31 cellular contexts compared by ENCODE assay signal in genomic region chr1:28309702-28310101, GRCh38.
"Had no signal": no experiment of that assay in that cellular context is flagged by ENCODE, and none has a peak within 500 bp of the region (broad histone marks: within the 10 kb centered on the region; RNA-seq: fewer than 3 reads in every experiment).

No MANE protein-coding gene starts in this region.

- FAIRE-seq: astrocyte, TTC549 had no signal

- DNase-seq: activated CD4-positive, alpha-beta T cell treated with anti-CD3 and anti-CD28 coated beads, Interleukin-2, amount 10 ng/mL, durations not matched to agents 24 days and 14 days; activated CD4-positive, alpha-beta T cell treated with anti-CD3 and anti-CD28 coated beads, Interleukin-2, amount 50 U/mL, for 4 hours; activated CD8-positive, alpha-beta T cell treated with anti-CD3 and anti-CD28 coated beads, Interleukin-2, amount 10 ng/mL, durations not matched to agents 7 days and 5 days; activated gamma-delta T cell; activated naive CD4-positive, alpha-beta T cell treated with anti-CD3 and anti-CD28 coated beads for 36 hours; activated T-cell treated with anti-CD3 and anti-CD28 coated beads, Interleukin-2, amount 50 U/mL, for 24 hours; adrenal gland; body of pancreas; NCI-H1092 treated with DMSO at 0.1 percent for 48 hours; NCI-H1417; NCI-H146; NCI-H187 treated with DMSO at 0.1 percent for 48 hours; NCI-H2081; NCI-H2171 treated with DMSO at 0.1 percent for 48 hours; NCI-H2227 treated with DMSO at 0.1 percent for 48 hours; NCI-H446; NCI-H510A treated with DMSO at 0.1 percent for 48 hours; NCI-H69; NK-92 treated with Interleukin-12 subunit alpha and Interleukin-12 subunit beta, amount 100 ng/mL, for 24 hours; PC-3; Peyer's patch; RPMI8226; SHP77 treated with DMSO at 0.1 percent for 48 hours; SK-N-SH; SW 1271; T1000 had no signal

- ATAC-seq: activated CD8-positive, alpha-beta T cell treated with anti-CD3 and anti-CD28 coated beads, Interleukin-2, amount 10 ng/mL, durations not matched to agents 7 days and 5 days; activated naive CD4-positive, alpha-beta T cell treated with anti-CD3 and anti-CD28 coated beads, Interleukin-2, amount 50 U/mL, for 72 hours; body of pancreas; PC-3 had no signal

- H3K4me2 ChIP-seq: SK-N-SH had no signal

- H3K4me3 ChIP-seq: adrenal gland, body of pancreas, breast epithelium, Peyer's patch, SJSA1 had no signal

- H3K9me3 ChIP-seq: adrenal gland, body of pancreas, breast epithelium, Peyer's patch, SJSA1, SK-N-SH had no signal

- H3K36me3 ChIP-seq: adrenal gland, breast epithelium, Peyer's patch, SJSA1 had no signal

- H3K4me1 ChIP-seq: breast epithelium, Peyer's patch had no signal

- H3K9ac ChIP-seq: SK-N-SH had no signal

- H3K27me3 ChIP-seq: adrenal gland, body of pancreas, breast epithelium, Peyer's patch, SJSA1 had no signal

- H3K27ac ChIP-seq: adrenal gland, body of pancreas, breast epithelium, Peyer's patch, SJSA1 had no signal
